21 cellular contexts compared by ENCODE assay signal in the genomic region with DNA sequence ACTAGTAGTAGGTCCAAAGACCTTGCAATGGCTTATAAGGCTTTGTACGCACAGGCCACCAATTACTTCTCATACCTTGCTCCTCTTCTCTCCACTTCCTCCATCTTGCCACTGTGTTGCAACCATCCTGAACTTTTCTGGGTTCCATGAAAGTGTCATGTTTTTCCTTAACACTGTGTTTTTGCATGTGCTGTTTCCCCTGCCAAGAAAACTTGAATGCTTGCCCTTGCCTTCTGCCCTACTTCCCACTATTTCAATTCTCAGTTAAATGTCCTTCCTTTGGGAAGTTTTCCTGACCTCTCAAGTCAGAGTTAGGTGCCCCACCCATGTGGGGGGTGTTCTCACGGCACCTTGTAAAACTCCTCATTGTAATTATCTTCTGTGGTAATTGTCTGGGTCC.
"Had no signal": no experiment of that assay in that cellular context is flagged by ENCODE, and none has a peak within 500 bp of the region (broad histone marks: within the 10 kb centered on the region; RNA-seq: fewer than 3 reads in every experiment).

No MANE protein-coding gene starts in this region.

- ATAC-seq: effector memory CD8-positive, alpha-beta T cell; gastrocnemius medialis; lower lobe of right lung; naive thymus-derived CD8-positive, alpha-beta T cell; pancreas had no signal

- DNase-seq: activated CD4-positive, alpha-beta T cell treated with anti-CD3 and anti-CD28 coated beads for 4 hours; activated CD4-positive, alpha-beta T cell treated with anti-CD3 and anti-CD28 coated beads, Interleukin-2, amount 50 U/mL, for 4 hours; activated gamma-delta T cell; activated naive CD4-positive, alpha-beta T cell treated with anti-CD3 and anti-CD28 coated beads, Interleukin-2, amount 10 ng/mL, durations not matched to agents 7 days and 5 days; activated T-cell treated with anti-CD3 and anti-CD28 coated beads, Interleukin-2, amount 50 U/mL, for 1 hour; amygdala; cortex of kidney; effector memory CD8-positive, alpha-beta T cell; erythroblast; hippocampal formation; left cardiac atrium; lower lobe of right lung; mesenchymal stem cell; naive thymus-derived CD8-positive, alpha-beta T cell; nucleus accumbens; pancreas; retina; spleen; stimulated activated naive CD4-positive, alpha-beta T cell; T-helper 9 cell had no signal
